19 cellular contexts compared by ENCODE assay signal in genomic region chr2:29159125-29159524, GRCh38.
"Had no signal": no experiment of that assay in that cellular context is flagged by ENCODE, and none has a peak within 500 bp of the region (broad histone marks: within the 10 kb centered on the region; RNA-seq: fewer than 3 reads in every experiment).

No MANE protein-coding gene starts in this region.

- H3K36me3 ChIP-seq: breast epithelium had no signal

- H3K4me1 Mint-ChIP-seq: activated CD4-positive, alpha-beta memory T cell treated with anti-CD3 and anti-CD28 coated beads, Interleukin-2, amount 10 ng/mL, durations not matched to agents 7 days and 5 days had no signal

- ATAC-seq: heart right ventricle, sciatic nerve had no signal

- DNase-seq: activated CD4-positive, alpha-beta memory T cell treated with anti-CD3 and anti-CD28 coated beads, Interleukin-2, amount 10 ng/mL, durations not matched to agents 7 days and 5 days; activated CD4-positive, alpha-beta T cell treated with anti-CD3 and anti-CD28 coated beads for 4 hours; activated naive CD4-positive, alpha-beta T cell treated with anti-CD3 and anti-CD28 coated beads for 36 hours; activated T-cell treated with anti-CD3 and anti-CD28 coated beads, Interleukin-2, amount 50 U/mL, for 24 hours; cerebellar nuclear complex; cortex of kidney; effector memory CD4-positive, alpha-beta T cell; heart right ventricle; left ventricle myocardium inferior; nephron progenitor cell; nucleus accumbens; stimulated activated CD4-positive, alpha-beta T cell treated with anti-CD3 and anti-CD28 coated beads, Interleukin-4, amount 100 ng/mL, for 1 hour; stomach had no signal

- H3K4me3 Mint-ChIP-seq: activated CD4-positive, alpha-beta memory T cell treated with anti-CD3 and anti-CD28 coated beads, Interleukin-2, amount 10 ng/mL, durations not matched to agents 7 days and 5 days; activated naive CD4-positive, alpha-beta T cell treated with anti-CD3 and anti-CD28 coated beads for 36 hours; activated T-cell treated with anti-CD3 and anti-CD28 coated beads, Interleukin-2, amount 50 U/mL, for 24 hours; nephron progenitor cell; type B pancreatic cell had no signal

- H3K4me3 ChIP-seq: breast epithelium, esophagus muscularis mucosa, heart right ventricle, left ventricle myocardium inferior, smooth muscle cell, stomach had no signal

- H3K4me1 ChIP-seq: breast epithelium, esophagus muscularis mucosa, stomach had no signal

- H3K9me3 ChIP-seq: breast epithelium, esophagus muscularis mucosa, heart right ventricle, left ventricle myocardium inferior, stomach had no signal

- H3K27me3 Mint-ChIP-seq: activated CD4-positive, alpha-beta memory T cell treated with anti-CD3 and anti-CD28 coated beads, Interleukin-2, amount 10 ng/mL, durations not matched to agents 7 days and 5 days; activated T-cell treated with anti-CD3 and anti-CD28 coated beads, Interleukin-2, amount 50 U/mL, for 24 hours; type B pancreatic cell had no signal

- H3K27ac Mint-ChIP-seq: activated CD4-positive, alpha-beta memory T cell treated with anti-CD3 and anti-CD28 coated beads, Interleukin-2, amount 10 ng/mL, durations not matched to agents 7 days and 5 days; activated naive CD4-positive, alpha-beta T cell treated with anti-CD3 and anti-CD28 coated beads for 36 hours; activated T-cell treated with anti-CD3 and anti-CD28 coated beads, Interleukin-2, amount 50 U/mL, for 24 hours; activated T-helper 2 cell treated with anti-CD3 and anti-CD28 coated beads, Interferon-gamma antibody, Interleukin-2, Interleukin-4, amounts not matched to agents 10 μg/mL and 5 μg/mL and 100 μg/mL, durations not matched to agents 14 hours and 24 hours and 36 hours; nephron progenitor cell; type B pancreatic cell had no signal

- H3K27ac ChIP-seq: breast epithelium, esophagus muscularis mucosa, heart right ventricle, left ventricle myocardium inferior, stomach had no signal

- H3K9me3 Mint-ChIP-seq: activated CD4-positive, alpha-beta memory T cell treated with anti-CD3 and anti-CD28 coated beads, Interleukin-2, amount 10 ng/mL, durations not matched to agents 7 days and 5 days; activated naive CD4-positive, alpha-beta T cell treated with anti-CD3 and anti-CD28 coated beads for 36 hours; activated T-cell treated with anti-CD3 and anti-CD28 coated beads, Interleukin-2, amount 50 U/mL, for 24 hours; activated T-helper 2 cell treated with anti-CD3 and anti-CD28 coated beads, Interferon-gamma antibody, Interleukin-2, Interleukin-4, amounts not matched to agents 10 μg/mL and 5 μg/mL and 100 μg/mL, durations not matched to agents 14 hours and 24 hours and 36 hours; nephron progenitor cell; type B pancreatic cell had no signal

- H3K27me3 ChIP-seq: breast epithelium, esophagus muscularis mucosa, heart right ventricle, stomach had no signal
